8 cellular contexts compared by ENCODE assay signal in the genomic region with DNA sequence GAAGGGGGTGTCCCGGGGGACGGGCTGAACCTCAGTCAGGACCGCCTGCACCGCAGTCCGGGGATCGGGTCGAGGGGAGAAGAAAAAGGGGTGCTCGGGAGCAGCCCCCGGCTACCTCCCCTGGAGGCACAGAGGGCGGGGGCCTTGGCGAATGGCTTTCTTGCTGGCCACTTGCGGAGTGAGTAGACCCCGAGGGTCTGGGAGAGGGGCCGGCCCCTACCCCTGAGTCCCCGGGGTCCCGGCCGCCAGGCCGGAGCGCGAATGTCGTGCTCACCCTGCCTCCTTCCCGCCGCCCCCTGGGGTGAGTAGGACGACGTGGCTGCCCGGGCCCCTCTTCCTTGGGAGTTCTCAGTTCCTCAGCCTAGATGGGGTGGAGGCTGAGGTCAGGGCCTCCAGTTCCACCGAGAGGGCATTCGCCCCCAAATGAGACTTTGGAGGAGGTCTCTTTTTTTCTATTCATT.
A peak's percentile ranks its signal among the peaks of the same experiment; 100 is the strongest.
DNase-seq lines count a peak whose midpoint lies in the region; ATAC-seq, FAIRE-seq and TF ChIP-seq lines count a peak whose summit lies in the region.

No MANE protein-coding gene starts in this region.

- intact Hi-C loops in pancreas (cut with DNase I): no loop called here

- no peaks in the 10 kb centered on the region for H3K27me3 Mint-ChIP-seq in T-cell

- DNase-seq in BJ (ENCODE audit: low read depth): no peak
- DNase-seq in T-cell: peak in 4 of 34 experiments; percentile 3 to 5 (median 5)
- peak; percentile 40 for DNase-seq in foreskin melanocyte
- no peak for DNase-seq in pancreas
- DNase-seq in SKM-1 (lab: John Stamatoyannopoulos, UW; ENCODE audit: unreplicated experiment): no peak
- no peak for DNase-seq in SW 1271 (lab: John Stamatoyannopoulos, UW)

- peak overlapping the region; percentile 58 for H3K4me3 ChIP-seq in BJ (ENCODE audit: low read depth, low read length)
- peak overlapping the region; percentile 71 to 87 (median 81) for H3K4me3 ChIP-seq in pancreas

- TF ChIP-seq CTCF in BJ (IDR thresholded peaks at IDR 0.05; ENCODE audit: insufficient read depth, low read depth, low read length): no peak
- no peak for TF ChIP-seq CTCF in pancreas (IDR thresholded peaks at IDR 0.05)

- CTCF ChIA-PET in BJ (lab: Yijun Ruan, JAX): no interaction called here
- CTCF ChIA-PET in T-cell (lab: Charles Lee): no interaction called here

- H3K36me3 ChIP-seq in BJ (ENCODE audit: control insufficient read depth, insufficient read depth, low read length) (no peaks in the 10 kb centered on the region), pancreas (no peaks in the 10 kb centered on the region)

- no peaks in the 10 kb centered on the region for H3K9me3 ChIP-seq in pancreas

- no peaks in the 10 kb centered on the region for H3K27me3 ChIP-seq in BJ (ENCODE audit: control insufficient read depth, insufficient read depth, low read length)
- H3K27me3 ChIP-seq in pancreas: no peaks in the 10 kb centered on the region

- WGBS in pancreas, 2 donors: 0 to 1% methylated on average over 19 to 28 of the region's 28 CpGs

- peak overlapping the region; percentile 89 to 91 for H3K27ac Mint-ChIP-seq in T-cell

- H3K4me3 Mint-ChIP-seq in T-cell: peak overlapping the region; percentile 87 to 93 (median 92)

- POLR2A ChIA-PET in BJ (lab: Charles Lee) (no interaction called here), T-cell (lab: Charles Lee) (interaction anchor here in 1 of 2 donors (0.9 kb wide), 1 partner anchor 11 kb away, joined by 13 read pairs; no protein-coding TSS in a partner anchor)

- H3K4me1 ChIP-seq in pancreas: peaks cover 21 to 37% (median 30%) of the 10 kb centered on the region in 3 donors

- no peaks in the 10 kb centered on the region for H3K9me3 Mint-ChIP-seq in T-cell

- peaks cover 53 to 58% (median 56%) of the 10 kb centered on the region in 3 donors for H3K4me1 Mint-ChIP-seq in T-cell

- peaks cover 2% of the 10 kb centered on the region for H3K36me3 Mint-ChIP-seq in T-cell

- ATAC-seq in GM18909 (IDR thresholded peaks at IDR 0.05; ENCODE audit: poor library complexity, unreplicated experiment) (peak; percentile 31), HG03175 (IDR thresholded peaks at IDR 0.05; ENCODE audit: unreplicated experiment) (peak; percentile 24), T-cell (replicated peaks in 1 of 4) (peak; percentile 10 to 18 (median 16)), pancreas (peak; percentile 27 to 63 (median 46))

- H3K27ac ChIP-seq in pancreas: peak overlapping the region; percentile 72 to 93 (median 89)

- no peak for FAIRE-seq in pancreas (lab: Jason Lieb, UNC)
